Comparison of ENCODE assay signal across 8 cellular contexts in genomic region chr3:137946341-137946973, GRCh38.
A peak's percentile ranks its signal among the peaks of the same experiment; 100 is the strongest.
DNase-seq lines count a peak whose midpoint lies in the region; ATAC-seq, FAIRE-seq and TF ChIP-seq lines count a peak whose summit lies in the region.

No MANE protein-coding gene starts in this region.

- peak; percentile 79 for FAIRE-seq in K562 (lab: Jason Lieb, UNC)

- H3K4me2 ChIP-seq in GM23338 (no peak overlapping the region), K562 (ENCODE audit: insufficient read depth, low read length) (no peak overlapping the region)

- 0% methylated on average over 6 of the region's 7 CpGs for WGBS in K562 (ENCODE audit: insufficient coverage, low coverage, missing lambda C conversion rate)

- no peaks in the 10 kb centered on the region for H3K9me1 ChIP-seq in K562 (ENCODE audit: control insufficient read depth, insufficient read depth, low read length)

- H3K4me1 ChIP-seq in Caco-2 (no peaks in the 10 kb centered on the region), GM23338 (ENCODE audit: insufficient read depth) (peaks cover 3% of the 10 kb centered on the region; the same call in 1 of the 2 replicates), K562 (replicated peaks in 1 of 2; ENCODE audit: control insufficient read depth in 2 of 2, insufficient read depth in 2 of 2, low read length in 2 of 2) (no peaks in the 10 kb centered on the region)

- H3K79me2 ChIP-seq in GM23338 (replicated peaks; ENCODE audit: insufficient read depth), result no peaks in the 10 kb centered on the region
- no peaks in the 10 kb centered on the region for H3K79me2 ChIP-seq in K562 (ENCODE audit: control insufficient read depth, insufficient read depth, low read length)

- in situ Hi-C loops in K562 (cut with MboI), result no loop called here

- TF ChIP-seq CTCF in Caco-2 (IDR thresholded peaks at IDR 0.05; ENCODE audit: insufficient read depth in 1 of 2, low read depth in 1 of 2, low read length in 1 of 2, severe bottlenecking in 1 of 2, unreplicated experiment in 1 of 2) (peak; percentile 62 to 78), GM23338 (conservative IDR thresholded peaks at IDR 0.05; ENCODE audit: low read depth in 2 of 2) (peak; percentile 86 to 88), K562 (IDR thresholded peaks at IDR 0.05 in 2 of 3, conservative IDR thresholded peaks at IDR 0.05 in 1 of 3; ENCODE audit: insufficient read depth in 2 of 3, low read depth in 1 of 3, low read length in 3 of 3) (peak; percentile 55 to 70 (median 63); a peak in 5 of 6 replicates)

- TF ChIP-seq RAD21 in K562 (CRISPR knock-in tag; conservative IDR thresholded peaks at IDR 0.05 in 1 of 2, IDR thresholded peaks at IDR 0.05 in 1 of 2), result peak; percentile 59 to 74; a peak in 3 of 4 replicates

- intact Hi-C loops in Caco-2 (cut with micrococcal nuclease; ENCODE audit: unreplicated experiment), result loop anchor here (1.0 to 10.0 kb wide), 5 partner anchors 106 to 841 kb away; no protein-coding TSS in a partner anchor
- intact Hi-C loops in K562 (cut with micrococcal nuclease), result loop anchor here (2.0 to 5.0 kb wide), 3 partner anchors 729 to 914 kb away; no protein-coding TSS in a partner anchor

- POLR2A ChIA-PET in Caco-2 (lab: Charles Lee) (no interaction called here), K562 (lab: Yijun Ruan, JAX) (no interaction called here)

- H3K9ac ChIP-seq in K562 (ENCODE audit: insufficient read depth in 1 of 2, low read depth in 2 of 2, low read length in 2 of 2), result no peak overlapping the region

- TF ChIP-seq POLR2A in K562 (conservative IDR thresholded peaks at IDR 0.05), result no peak

- no peak for TF ChIP-seq EP300 in K562 (IDR thresholded peaks at IDR 0.05; ENCODE audit: low read length)

- H3K36me3 ChIP-seq in Caco-2 (ENCODE audit: control insufficient read depth, insufficient read depth, low read length) (no peaks in the 10 kb centered on the region), GM23338 (ENCODE audit: insufficient read depth) (no peaks in the 10 kb centered on the region), K562 (ENCODE audit: control insufficient read depth, insufficient read depth, low read length) (no peaks in the 10 kb centered on the region)

- no peak overlapping the region for H3K4me3 ChIP-seq in Caco-2 (ENCODE audit: low read depth, low read length)
- no peak overlapping the region for H3K4me3 ChIP-seq in GM23338
- H3K4me3 ChIP-seq in K562, result no peak overlapping the region

- peaks cover 8% of the 10 kb centered on the region for H3K9me2 ChIP-seq in GM23338 (ENCODE audit: insufficient read depth)

- H3K9me3 Mint-ChIP-seq in Caco-2 (ENCODE audit: unreplicated experiment) (no peaks in the 10 kb centered on the region), GM23338 (no peaks in the 10 kb centered on the region), immature natural killer cell (no peaks in the 10 kb centered on the region)

- ATAC-seq in GM23338, result peak; percentile 77
- peak; percentile 86 for ATAC-seq in K562
- ATAC-seq in HG03439 (IDR thresholded peaks at IDR 0.05; ENCODE audit: unreplicated experiment), result no peak

- H3K36me3 Mint-ChIP-seq in Caco-2 (ENCODE audit: insufficient read depth, unreplicated experiment), result no peaks in the 10 kb centered on the region
- no peaks in the 10 kb centered on the region for H3K36me3 Mint-ChIP-seq in GM23338 (ENCODE audit: low read depth)
- no peaks in the 10 kb centered on the region for H3K36me3 Mint-ChIP-seq in immature natural killer cell

- H3K9me3 ChIP-seq in Caco-2, result no peaks in the 10 kb centered on the region
- H3K9me3 ChIP-seq in K562 (replicated peaks; ENCODE audit: control insufficient read depth, insufficient read depth, low read depth, low read length), result no peaks in the 10 kb centered on the region

- CTCF ChIA-PET in Caco-2 (lab: Charles Lee) (no interaction called here), K562 (lab: Yijun Ruan, JAX; ENCODE audit: low intra/inter-chr PET ratio) (interaction anchor here (0.7 kb wide), 1 partner anchor 923 kb away, joined by 3 read pairs; no protein-coding TSS in a partner anchor)

- H4K20me1 ChIP-seq in GM23338 (replicated peaks; ENCODE audit: insufficient read depth) (no peaks in the 10 kb centered on the region), K562 (replicated peaks; ENCODE audit: control insufficient read depth, insufficient read depth, low read length) (no peaks in the 10 kb centered on the region)

- H3K27ac ChIP-seq in GM23338 (ENCODE audit: low read depth), result no peak overlapping the region
- no peak overlapping the region for H3K27ac ChIP-seq in K562 (ENCODE audit: extremely low read depth, low read depth, low read length)

- H3K27ac Mint-ChIP-seq in Caco-2 (ENCODE audit: unreplicated experiment) (no peak overlapping the region), GM23338 (no peak overlapping the region), immature natural killer cell (no peak overlapping the region)

- H2AFZ ChIP-seq in GM23338 (no peak overlapping the region), K562 (ENCODE audit: low read depth, low read length) (no peak overlapping the region)

- no peaks in the 10 kb centered on the region for H3F3A ChIP-seq in GM23338 (replicated peaks; ENCODE audit: low read depth)

- H3K4me1 Mint-ChIP-seq in Caco-2 (ENCODE audit: low read depth, unreplicated experiment) (no peaks in the 10 kb centered on the region), GM23338 (peaks cover 14% of the 10 kb centered on the region), immature natural killer cell (peaks cover 0 to 2% of the 10 kb centered on the region in 2 donors)

- H3K4me3 Mint-ChIP-seq in Caco-2 (ENCODE audit: unreplicated experiment) (no peak overlapping the region), GM23338 (no peak overlapping the region), immature natural killer cell (no peak overlapping the region)

- H3K27me3 ChIP-seq in Caco-2 (replicated peaks; ENCODE audit: control insufficient read depth, insufficient read depth, low read length) (no peaks in the 10 kb centered on the region), GM23338 (ENCODE audit: insufficient read depth) (0 out of 2 replicates have a peak, but pooled peaks cover 3% of the 10 kb centered on the region), K562 (ENCODE audit: control insufficient read depth in 2 of 2, insufficient read depth in 2 of 2, low read length in 2 of 2) (no peaks in the 10 kb centered on the region)

- DNase-seq in Caco-2 (peak; percentile 56 to 75), GM23338 (ENCODE audit: low spot score) (peak; percentile 95), NCI-H1694 treated with DMSO at 0.1 percent for 48 hours (lab: John Stamatoyannopoulos, UW) (peak; percentile 69), T follicular helper cell (ENCODE audit: low read depth) (peak; percentile 9), K562 (ENCODE audit: extremely low read depth in 1 of 4, low spot score in 3 of 4) (peak; percentile 70 to 75 (median 71)), immature natural killer cell (peak in 2 of 3 donors; percentile 25 to 27)
- peak; percentile 28 for DNase-seq in stimulated activated CD4-positive, alpha-beta T cell treated with anti-CD3 and anti-CD28 coated beads, Interleukin-2, amount 100 ng/mL, for 4 hours (ENCODE audit: low read depth)

- no TSS peak for BruUV-seq in Caco-2 (replicated peaks; lab: Mats Ljungman, UMichigan)
- BruUV-seq in K562 (replicated peaks; lab: Mats Ljungman, UMichigan), result no TSS peak

- peaks cover 4% of the 10 kb centered on the region for H3K27me3 Mint-ChIP-seq in Caco-2 (ENCODE audit: insufficient read depth, unreplicated experiment)
- peaks cover 3% of the 10 kb centered on the region for H3K27me3 Mint-ChIP-seq in GM23338 (ENCODE audit: insufficient read depth, low read depth, poor library complexity)
- H3K27me3 Mint-ChIP-seq in immature natural killer cell (ENCODE audit: low read depth in 3 of 3), result peaks cover 0 to 2% (median 0%) of the 10 kb centered on the region in 3 donors

TF ChIP-seq in GM23338, 12 proteins besides CTCF, POLR2A, EP300 and RAD21 (continues in another document):
- no peak for TF ChIP-seq STAT1 (IDR thresholded peaks at IDR 0.05; ENCODE audit: unreplicated experiment)
- no peak for TF ChIP-seq CREB1 (CRISPR knock-in tag; IDR thresholded peaks at IDR 0.05; ENCODE audit: low read depth)
- no peak for TF ChIP-seq NANOG (IDR thresholded peaks at IDR 0.05; ENCODE audit: borderline replicate concordance)
- TF ChIP-seq JUNB (IDR thresholded peaks at IDR 0.05; ENCODE audit: unreplicated experiment), result no peak
- TF ChIP-seq EZH2phosphoT487 (IDR thresholded peaks at IDR 0.05; ENCODE audit: unreplicated experiment), result no peak

TF ChIP-seq in K562, 482 proteins besides CTCF, POLR2A, EP300 and RAD21:
- peak; percentile 86 for TF ChIP-seq VEZF1 (CRISPR knock-in tag; IDR thresholded peaks at IDR 0.05)
- TF ChIP-seq EGR1 (conservative IDR thresholded peaks at IDR 0.05), result peak; percentile 88
- 0 out of 2 replicates have a peak, but pooled peaks have one; percentile 42 for TF ChIP-seq DEAF1 (CRISPR knock-in tag; IDR thresholded peaks at IDR 0.05)
- no peak for TF ChIP-seq ZNF57 (CRISPR knock-in tag; IDR thresholded peaks at IDR 0.05)
- TF ChIP-seq SMC3 (conservative IDR thresholded peaks at IDR 0.05; ENCODE audit: insufficient read depth, low read depth, low read length), result peak; percentile 40

Comparison
In these comparisons a context has a peak if more than half of its experiments do, and no peak if none do; other contexts are left out.
1. DNase-seq: peak in every context shown above with its lines; median percentile 95 in GM23338; 71 in K562; 69 in NCI-H1694 treated with DMSO at 0.1 percent for 48 hours; 66 in Caco-2; 28 in stimulated activated CD4-positive, alpha-beta T cell treated with anti-CD3 and anti-CD28 coated beads, Interleukin-2, amount 100 ng/mL, for 4 hours; 26 in immature natural killer cell; 9 in T follicular helper cell.